7 cellular contexts compared by ENCODE assay signal in the genomic region with DNA sequence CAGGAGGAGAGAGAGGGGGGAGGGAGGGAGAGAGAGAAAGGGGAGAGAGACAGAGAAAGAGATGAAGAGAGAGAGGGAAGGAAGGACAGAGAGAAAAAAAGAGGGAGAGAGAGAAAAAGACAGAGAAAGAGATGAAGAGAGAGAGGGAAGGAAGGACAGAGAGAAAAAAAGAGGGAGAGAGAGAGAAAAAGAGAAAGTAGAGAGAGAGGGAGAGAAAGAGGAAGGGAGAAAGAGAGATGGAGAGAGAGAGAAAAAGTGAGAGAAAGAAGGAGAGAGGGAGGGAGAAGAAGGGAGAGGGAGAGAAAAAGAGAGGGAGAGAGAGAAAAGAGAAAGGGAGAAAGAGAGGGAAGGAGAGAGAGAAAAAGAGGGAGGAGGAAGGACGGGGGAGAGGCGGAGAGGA.
"Had no signal": no experiment of that assay in that cellular context is flagged by ENCODE, and none has a peak within 500 bp of the region (broad histone marks: within the 10 kb centered on the region; RNA-seq: fewer than 3 reads in every experiment).

No MANE protein-coding gene starts in this region.

- ATAC-seq: GM23338, HepG2 had no signal

- H3K9me3 Mint-ChIP-seq: GM23338, H9, HFFc6 had no signal

- H3K4me1 Mint-ChIP-seq: IgD-negative memory B cell had no signal

- H3K4me3 ChIP-seq: GM23338 had no signal

- H3K27ac Mint-ChIP-seq: GM23338, HFFc6, IgD-negative memory B cell had no signal

- H3K36me3 Mint-ChIP-seq: IgD-negative memory B cell had no signal

- H3K4me3 Mint-ChIP-seq: GM23338, H9, HFFc6 had no signal

- DNase-seq: H9, HCEC 1CT, HFFc6 had no signal

- H3K27ac ChIP-seq: HL-60 had no signal
